In genomic region chr11:43903969-43904368, GRCh38 we compare ENCODE assay signal across 18 cellular contexts. TPM values are rescaled to one million over a fixed set of nuclear protein-coding genes. Genes with fewer than 3 reads are reported as not detected.
DNase-seq lines count a peak whose midpoint lies in the region; ATAC-seq and TF ChIP-seq lines count a peak whose summit lies in the region.
"Had no signal": no experiment of that assay in that cellular context is flagged by ENCODE, and none has a peak within 500 bp of the region (broad histone marks: within the 10 kb centered on the region; RNA-seq: fewer than 3 reads in every experiment).

No MANE protein-coding gene starts in this region.

- H3K4me1 Mint-ChIP-seq in T-helper 17 cell: peaks cover 11% of the 10 kb centered on the region

- ATAC-seq in T-helper 17 cell: no peak
- no peak for ATAC-seq in foreskin keratinocyte
- ATAC-seq: CD8-positive, alpha-beta T cell; GM12878 had no signal

- TF ChIP-seq CTCF in foreskin keratinocyte (conservative IDR thresholded peaks at IDR 0.05) (no peak), vagina (IDR thresholded peaks at IDR 0.05) (no peak)

- H3K27me3 Mint-ChIP-seq in T-helper 17 cell: no peaks in the 10 kb centered on the region

- no peaks in the 10 kb centered on the region for H3K9me3 ChIP-seq in T-helper 17 cell (ENCODE audit: control insufficient read depth, low read length, poor library complexity, severe bottlenecking)
- H3K9me3 ChIP-seq in vagina: no peaks in the 10 kb centered on the region
- H3K9me3 ChIP-seq: BLaER1 had no signal

- intact Hi-C loops in vagina (cut with DNase I): no loop called here

- peaks cover 15% of the 10 kb centered on the region for H3K4me1 ChIP-seq in foreskin keratinocyte
- H3K4me1 ChIP-seq in vagina: peaks cover 7% of the 10 kb centered on the region

- no peak overlapping the region for H3K4me3 ChIP-seq in vagina
- H3K4me3 ChIP-seq: BLaER1, GM12878 had no signal

- H3K27me3 ChIP-seq in foreskin keratinocyte (no peaks in the 10 kb centered on the region), vagina (no peaks in the 10 kb centered on the region)
- H3K27me3 ChIP-seq: BLaER1 had no signal

- H3K36me3 Mint-ChIP-seq in T-helper 17 cell (ENCODE audit: low read depth): peaks cover 11% of the 10 kb centered on the region

- peaks cover 3 to 31% of the 10 kb centered on the region in 2 donors for H3K36me3 ChIP-seq in vagina

- H3K27ac ChIP-seq in foreskin keratinocyte (peak overlapping the region; percentile 85), vagina (peak overlapping the region; percentile 41)
- H3K27ac ChIP-seq: BLaER1 had no signal

- TF ChIP-seq POLR2A in vagina (IDR thresholded peaks at IDR 0.05): no peak

- peak; percentile 30 for DNase-seq in SK-N-DZ (ENCODE audit: low spot score)
- no peak for DNase-seq in T-helper 17 cell
- DNase-seq in foreskin keratinocyte: no peak
- no peak for DNase-seq in vagina (ENCODE audit: extremely low spot score in 2 of 2)
- DNase-seq in NCI-H446 (lab: John Stamatoyannopoulos, UW): no peak
- DNase-seq in SIG-M5 treated with dmso at 0.1 percent for 504 hours (lab: John Stamatoyannopoulos, UW; ENCODE audit: unreplicated experiment): no peak
- DNase-seq in COR-L47 (lab: John Stamatoyannopoulos, UW): no peak
- DNase-seq: 8988T; CD8-positive, alpha-beta T cell; DMS 273 treated with DMSO at 0.1 percent for 48 hours; DMS53; DND-41; EL; HCEC 1CT; IMR-90 had no signal

- peak overlapping the region; percentile 14 for H3K27ac Mint-ChIP-seq in T-helper 17 cell
- H3K27ac Mint-ChIP-seq: CD8-positive, alpha-beta T cell had no signal

- H3K4me3 Mint-ChIP-seq in T-helper 17 cell: no peak overlapping the region
- H3K4me3 Mint-ChIP-seq: CD8-positive, alpha-beta T cell had no signal

RNA-seq across cellular contexts. Expression of gene ALKBH3, which starts 23.3 kb away (rescaled TPM):
- 30.0 and 51.0 TPM in 2 replicates for polyA plus RNA-seq in SK-N-DZ (2014; cell fraction: cytosol; rRNA removed)
- 23.9 and 30.8 TPM in 2 replicates for polyA plus RNA-seq in SK-N-DZ (2014; cell fraction: nucleus; rRNA removed)
- total RNA-seq in T-helper 17 cell (10 to 100 TPM; 28.8 to 31.2 TPM), foreskin keratinocyte (40.8 and 44.8 TPM in 2 replicates), vagina (33.4 TPM)
- polyA plus RNA-seq in foreskin keratinocyte: 35.6 and 36.8 TPM in 2 replicates

RNA-seq across cellular contexts. Expression of gene C11orf96, which starts 38.5 kb away (rescaled TPM):
- polyA plus RNA-seq in SK-N-DZ (2014; cell fraction: cytosol; rRNA removed): 8.4 and 13.8 TPM in 2 replicates
- polyA plus RNA-seq in SK-N-DZ (2014; cell fraction: nucleus; rRNA removed): 6.5 and 12.0 TPM in 2 replicates
- under 1 TPM in 1 of 2 donors, not detected in 1; 0.34 TPM for total RNA-seq in T-helper 17 cell
- not detected in 2 replicates for total RNA-seq in foreskin keratinocyte
- not detected in 2 replicates for polyA plus RNA-seq in foreskin keratinocyte
- total RNA-seq in vagina: 202 TPM
- total RNA-seq: G401 had no signal

Comparison
In these comparisons a context has a peak if more than half of its experiments do, and no peak if none do; other contexts are left out.
1. RNA of gene C11orf96, which starts 38.5 kb away (total RNA-seq): 202 TPM in vagina (single experiment); 0.34 TPM in T-helper 17 cell and not detected in foreskin keratinocyte; every median in the first group is over 100 times any median in the second.